Comparison of ENCODE assay signal across 14 cellular contexts in genomic region chr14:90291699-90292098, GRCh38. TPM values are rescaled to one million over a fixed set of nuclear protein-coding genes. Genes with fewer than 3 reads are reported as not detected.
DNase-seq lines count a peak whose midpoint lies in the region; ATAC-seq and TF ChIP-seq lines count a peak whose summit lies in the region.
"Had no signal": no experiment of that assay in that cellular context is flagged by ENCODE, and none has a peak within 500 bp of the region (broad histone marks: within the 10 kb centered on the region; RNA-seq: fewer than 3 reads in every experiment).

No MANE protein-coding gene starts in this region.

- H3K9ac ChIP-seq in H9 (ENCODE audit: extremely low read depth, insufficient read length, low read length), result no peak overlapping the region
- no peak overlapping the region for H3K9ac ChIP-seq in trophoblast cell (ENCODE audit: low read length)

- no peak for ATAC-seq in activated naive CD8-positive, alpha-beta T cell treated with anti-CD3 and anti-CD28 coated beads, Interleukin-2, amount 50 U/mL, for 24 hours
- ATAC-seq in HG02885 (IDR thresholded peaks at IDR 0.05; ENCODE audit: poor library complexity, unreplicated experiment), result no peak

- peak overlapping the region; percentile 55 for H3K27ac Mint-ChIP-seq in activated naive CD8-positive, alpha-beta T cell treated with anti-CD3 and anti-CD28 coated beads, Interleukin-2, amount 50 U/mL, for 24 hours
- H3K27ac Mint-ChIP-seq in activated naive CD8-positive, alpha-beta T cell treated with anti-CD3 and anti-CD28 coated beads for 36 hours, result no peak overlapping the region
- H3K27ac Mint-ChIP-seq in H9, result peak overlapping the region in 2 of 3 experiments; percentile 50 to 81; a peak in 4 of 7 replicates
- peak overlapping the region; percentile 2 for H3K27ac Mint-ChIP-seq in dendritic cell treated with granulocyte-macrophage colony-stimulating factor and Interleukin-4, amounts not matched to agents 40 ng/mL and 50 ng/mL, for 4 days

- no peak overlapping the region for H4K8ac ChIP-seq in H9 (replicated peaks; ENCODE audit: insufficient read length, low read depth, low read length)
- H4K8ac ChIP-seq in trophoblast cell (ENCODE audit: low read depth, low read length), result no peak overlapping the region

- H3K36me3 ChIP-seq in trophoblast cell (ENCODE audit: control insufficient read depth in 1 of 2, insufficient read depth in 2 of 2, low read length in 2 of 2), result peaks cover 21 to 38% of the 10 kb centered on the region in 2 experiments

- H3K27ac ChIP-seq in H9 (ENCODE audit: insufficient read length, low read depth, low read length) (no peak overlapping the region), trophoblast cell (ENCODE audit: low read depth, low read length) (peak overlapping the region; percentile 37)
- H3K27ac ChIP-seq: RWPE1 had no signal

- peaks cover 37% of the 10 kb centered on the region for H3K36me3 Mint-ChIP-seq in activated naive CD8-positive, alpha-beta T cell treated with anti-CD3 and anti-CD28 coated beads, Interleukin-2, amount 50 U/mL, for 24 hours (ENCODE audit: low read depth)
- peaks cover 15% of the 10 kb centered on the region for H3K36me3 Mint-ChIP-seq in activated naive CD8-positive, alpha-beta T cell treated with anti-CD3 and anti-CD28 coated beads for 36 hours
- H3K36me3 Mint-ChIP-seq in H9 (ENCODE audit: insufficient read depth in 1 of 3, low read depth in 3 of 3), result peaks cover 8 to 62% (median 35%) of the 10 kb centered on the region in 3 experiments; a peak in 6 of 7 replicates
- H3K36me3 Mint-ChIP-seq in dendritic cell treated with granulocyte-macrophage colony-stimulating factor and Interleukin-4, amounts not matched to agents 40 ng/mL and 50 ng/mL, for 4 days (ENCODE audit: low read depth), result peaks cover 68% of the 10 kb centered on the region

- H3T11ph ChIP-seq in H9 (ENCODE audit: low read length), result no peak overlapping the region

- H3K79me2 ChIP-seq in H9 (ENCODE audit: insufficient read depth, low read length), result no peaks in the 10 kb centered on the region
- no peaks in the 10 kb centered on the region for H3K79me2 ChIP-seq in trophoblast cell (ENCODE audit: control insufficient read depth, insufficient read depth, low read length, poor library complexity)

- no peaks in the 10 kb centered on the region for H3K9me3 Mint-ChIP-seq in activated naive CD8-positive, alpha-beta T cell treated with anti-CD3 and anti-CD28 coated beads, Interleukin-2, amount 50 U/mL, for 24 hours
- H3K9me3 Mint-ChIP-seq in activated naive CD8-positive, alpha-beta T cell treated with anti-CD3 and anti-CD28 coated beads for 36 hours, result no peaks in the 10 kb centered on the region
- H3K9me3 Mint-ChIP-seq in H9, result no peaks in the 10 kb centered on the region
- no peaks in the 10 kb centered on the region for H3K9me3 Mint-ChIP-seq in dendritic cell treated with granulocyte-macrophage colony-stimulating factor and Interleukin-4, amounts not matched to agents 40 ng/mL and 50 ng/mL, for 4 days

- no peak overlapping the region for H3K4me3 ChIP-seq in trophoblast cell (ENCODE audit: low read depth, low read length)

- H3K23ac ChIP-seq in H9 (ENCODE audit: insufficient read length, low read depth, low read length), result no peak overlapping the region
- no peak overlapping the region for H3K23ac ChIP-seq in trophoblast cell (ENCODE audit: low read length)

- no peak overlapping the region for H4K5ac ChIP-seq in H9 (ENCODE audit: insufficient read length, low read depth, low read length)

- no CpG with 5 or more reads among the region's 7 CpGs for WGBS in H9 (ENCODE audit: extremely low coverage, insufficient read length, low lambda C conversion rate)
- WGBS in trophoblast cell (ENCODE audit: extremely low coverage, insufficient coverage, insufficient read length), result no CpG with 5 or more reads among the region's 7 CpGs

- H3K4me2 ChIP-seq in H9 (ENCODE audit: insufficient read depth, insufficient read length, low read length) (no peak overlapping the region), trophoblast cell (ENCODE audit: low read length) (no peak overlapping the region)

- no peaks in the 10 kb centered on the region for H4K20me1 ChIP-seq in H9 (ENCODE audit: control insufficient read depth, insufficient read depth, insufficient read length)

- no peak overlapping the region for H2BK20ac ChIP-seq in H9 (ENCODE audit: low read depth, low read length, poor library complexity, severe bottlenecking)

- H4K12ac ChIP-seq in trophoblast cell (ENCODE audit: low read depth, low read length), result no peak overlapping the region

- no peaks in the 10 kb centered on the region for H3K4me1 ChIP-seq in H9 (ENCODE audit: insufficient read depth, low read length)
- H3K4me1 ChIP-seq in trophoblast cell (ENCODE audit: control insufficient read depth in 1 of 2, insufficient read depth in 2 of 2, low read length in 2 of 2), result peaks cover 5 to 7% of the 10 kb centered on the region in 2 experiments

- no peaks in the 10 kb centered on the region for H3K23me2 ChIP-seq in H9 (ENCODE audit: insufficient read length, low read depth, low read length, poor library complexity, severe bottlenecking)

- no peak overlapping the region for H2AFZ ChIP-seq in H9 (ENCODE audit: low read length)
- no peak overlapping the region for H2AFZ ChIP-seq in trophoblast cell (ENCODE audit: insufficient read depth, low read length, poor library complexity)

- H2AK5ac ChIP-seq in H9 (ENCODE audit: insufficient read length, low read length) (no peak overlapping the region), trophoblast cell (ENCODE audit: low read length) (no peak overlapping the region)

- H3K27me3 Mint-ChIP-seq in activated naive CD8-positive, alpha-beta T cell treated with anti-CD3 and anti-CD28 coated beads, Interleukin-2, amount 50 U/mL, for 24 hours, result no peaks in the 10 kb centered on the region
- no peaks in the 10 kb centered on the region for H3K27me3 Mint-ChIP-seq in activated naive CD8-positive, alpha-beta T cell treated with anti-CD3 and anti-CD28 coated beads for 36 hours
- H3K27me3 Mint-ChIP-seq in H9 (ENCODE audit: low read depth), result no peaks in the 10 kb centered on the region
- H3K27me3 Mint-ChIP-seq in dendritic cell treated with granulocyte-macrophage colony-stimulating factor and Interleukin-4, amounts not matched to agents 40 ng/mL and 50 ng/mL, for 4 days, result no peaks in the 10 kb centered on the region

- no peaks in the 10 kb centered on the region for H3K4me1 Mint-ChIP-seq in activated naive CD8-positive, alpha-beta T cell treated with anti-CD3 and anti-CD28 coated beads, Interleukin-2, amount 50 U/mL, for 24 hours
- no peaks in the 10 kb centered on the region for H3K4me1 Mint-ChIP-seq in activated naive CD8-positive, alpha-beta T cell treated with anti-CD3 and anti-CD28 coated beads for 36 hours
- H3K4me1 Mint-ChIP-seq in H9, result peaks cover 18 to 26% of the 10 kb centered on the region in 2 experiments
- peaks cover 25% of the 10 kb centered on the region for H3K4me1 Mint-ChIP-seq in dendritic cell treated with granulocyte-macrophage colony-stimulating factor and Interleukin-4, amounts not matched to agents 40 ng/mL and 50 ng/mL, for 4 days (ENCODE audit: low read depth)

- H3K4ac ChIP-seq in H9 (ENCODE audit: low read depth, low read length) (no peak overlapping the region), trophoblast cell (ENCODE audit: low read depth, low read length) (no peak overlapping the region)

- TF ChIP-seq CTCF in H9 (conservative IDR thresholded peaks at IDR 0.05), result no peak

- H3K27me3 ChIP-seq in H9 (ENCODE audit: insufficient read depth, low read length) (no peaks in the 10 kb centered on the region), trophoblast cell (ENCODE audit: insufficient read depth, low read length) (no peaks in the 10 kb centered on the region)

- H3K9me3 ChIP-seq in H9 (ENCODE audit: control insufficient read depth, low read depth, low read length), result no peaks in the 10 kb centered on the region
- H3K9me3 ChIP-seq in trophoblast cell (ENCODE audit: insufficient read depth, low read depth, low read length), result no peaks in the 10 kb centered on the region

- no peak overlapping the region for H3K4me3 Mint-ChIP-seq in activated naive CD8-positive, alpha-beta T cell treated with anti-CD3 and anti-CD28 coated beads, Interleukin-2, amount 50 U/mL, for 24 hours
- H3K4me3 Mint-ChIP-seq in activated naive CD8-positive, alpha-beta T cell treated with anti-CD3 and anti-CD28 coated beads for 36 hours, result no peak overlapping the region
- H3K4me3 Mint-ChIP-seq in H9, result no peak overlapping the region
- H3K4me3 Mint-ChIP-seq in dendritic cell treated with granulocyte-macrophage colony-stimulating factor and Interleukin-4, amounts not matched to agents 40 ng/mL and 50 ng/mL, for 4 days, result no peak overlapping the region

- no peak overlapping the region for H3K56ac ChIP-seq in H9 (ENCODE audit: insufficient read length, low read depth, low read length)

- H3K14ac ChIP-seq in H9 (ENCODE audit: insufficient read depth, low read length), result no peak overlapping the region
- no peak overlapping the region for H3K14ac ChIP-seq in trophoblast cell (ENCODE audit: low read length)

- no peak for DNase-seq in activated naive CD8-positive, alpha-beta T cell treated with anti-CD3 and anti-CD28 coated beads, Interleukin-2, amount 50 U/mL, for 24 hours
- DNase-seq in activated naive CD8-positive, alpha-beta T cell treated with anti-CD3 and anti-CD28 coated beads for 36 hours, result no peak
- DNase-seq in H9, result no peak
- DNase-seq in trophoblast cell, result peak in 1 of 2 donors; percentile 22
- DNase-seq in GF-D8 (lab: John Stamatoyannopoulos, UW), result no peak
- DNase-seq in NCI-H2107 treated with DMSO at 0.1 percent for 48 hours (lab: John Stamatoyannopoulos, UW; ENCODE audit: unreplicated experiment), result no peak
- DNase-seq: C1 segment of cervical spinal cord, H7, IMR-90, Kasumi-1, NCI-H187 had no signal

- no peak overlapping the region for H2BK12ac ChIP-seq in H9 (ENCODE audit: insufficient read length, low read depth, low read length)
- no peak overlapping the region for H2BK12ac ChIP-seq in trophoblast cell (ENCODE audit: low read length)

- H2BK120ac ChIP-seq in H9 (ENCODE audit: low read depth, low read length, poor library complexity, severe bottlenecking) (no peak overlapping the region), trophoblast cell (ENCODE audit: insufficient read depth, low read length, poor library complexity) (no peak overlapping the region)

- H3K79me1 ChIP-seq in H9 (ENCODE audit: insufficient read depth, low read depth, low read length, poor library complexity, severe bottlenecking) (no peaks in the 10 kb centered on the region), trophoblast cell (ENCODE audit: low read length) (no peaks in the 10 kb centered on the region)

- intact Hi-C loops in dendritic cell treated with granulocyte-macrophage colony-stimulating factor and Interleukin-4, amounts not matched to agents 40 ng/mL and 50 ng/mL, for 4 days (cut with micrococcal nuclease), result no loop called here

- no peak overlapping the region for H4K91ac ChIP-seq in H9 (ENCODE audit: insufficient read length, low read depth, low read length)
- H4K91ac ChIP-seq in trophoblast cell (ENCODE audit: low read depth, low read length), result no peak overlapping the region

- no peak overlapping the region for H2BK15ac ChIP-seq in H9 (ENCODE audit: low read depth, low read length)

- H2BK5ac ChIP-seq in H9 (ENCODE audit: insufficient read length, low read length), result no peak overlapping the region
- no peak overlapping the region for H2BK5ac ChIP-seq in trophoblast cell (ENCODE audit: low read depth, low read length, poor library complexity)

- H3K18ac ChIP-seq in H9 (ENCODE audit: insufficient read length, low read depth, low read length), result no peak overlapping the region
- no peak overlapping the region for H3K18ac ChIP-seq in trophoblast cell (ENCODE audit: low read length)

RNA-seq across cellular contexts. Expression of gene PSMC1, which starts 35.3 kb away (rescaled TPM):
- total RNA-seq in activated naive CD8-positive, alpha-beta T cell treated with anti-CD3 and anti-CD28 coated beads for 36 hours, result 100 to 1,000 TPM; 129 to 130 TPM
- total RNA-seq in H9 (2021), result 97.3 and 113 TPM in 2 replicates
- 165 and 168 TPM in 2 replicates for polyA plus RNA-seq in trophoblast cell (2013)

RNA-seq across cellular contexts. Expression of gene NRDE2, which starts 40.0 kb away (rescaled TPM):
- total RNA-seq in activated naive CD8-positive, alpha-beta T cell treated with anti-CD3 and anti-CD28 coated beads for 36 hours, result 10 to 100 TPM; 23.2 to 25.4 TPM
- 18.1 and 21.2 TPM in 2 replicates for total RNA-seq in H9 (2021)
- polyA plus RNA-seq in trophoblast cell (2013), result 5.8 and 6.0 TPM in 2 replicates
